In genomic region chr5:138052718-138053117, GRCh38 we compare ENCODE assay signal across 22 cellular contexts. TPM values are rescaled to one million over a fixed set of nuclear protein-coding genes. Genes with fewer than 3 reads are reported as not detected.
"Had no signal": no experiment of that assay in that cellular context is flagged by ENCODE, and none has a peak within 500 bp of the region (broad histone marks: within the 10 kb centered on the region; RNA-seq: fewer than 3 reads in every experiment).

No MANE protein-coding gene starts in this region.

RNA-seq across cellular contexts. Expression of gene WNT8A, which starts 31.1 kb away (rescaled TPM):
- total RNA-seq: activated B cell treated with CpG ODN at 0.5 μM for 24 hours; activated CD4-positive, alpha-beta memory T cell treated with anti-CD3 and anti-CD28 coated beads for 36 hours; activated CD4-positive, alpha-beta T cell treated with anti-CD3 and anti-CD28 coated beads, Interleukin-2, amount 10 ng/mL, durations not matched to agents 24 days and 14 days; activated CD8-positive, alpha-beta memory T cell treated with anti-CD3 and anti-CD28 coated beads for 36 hours; activated CD8-positive, alpha-beta T cell treated with anti-CD3 and anti-CD28 coated beads for 36 hours; activated naive CD4-positive, alpha-beta T cell treated with anti-CD3 and anti-CD28 coated beads for 36 hours; activated naive CD4-positive, alpha-beta T cell treated with anti-CD3 and anti-CD28 coated beads, Interleukin-2, amount 50 U/mL, for 72 hours; activated naive CD8-positive, alpha-beta T cell treated with anti-CD3 and anti-CD28 coated beads for 36 hours; activated T-cell treated with anti-CD3 and anti-CD28 coated beads, Interleukin-2, amount 50 U/mL, for 4 hours; activated T-cell treated with anti-CD3 and anti-CD28 coated beads, Interleukin-2, amount 50 U/mL, for 72 hours; activated T-helper 1 cell treated with anti-CD3 and anti-CD28 coated beads, Interleukin-12 subunit alpha, Interleukin-12 subunit beta, Interleukin-2, Interleukin-4 antibody, amounts not matched to agents 30 ng/mL and 10 ng/mL and 1 ng/mL, durations not matched to agents 14 hours and 24 hours and 36 hours; activated T-helper 17 cell treated with anti-CD3 and anti-CD28 coated beads, Interleukin-2, amount 50 U/mL, for 72 hours; adrenal gland; aorta; astrocyte; body of pancreas; breast epithelium; cardiac septum; T-cell; T-helper 1 cell treated with Interleukin-12 subunit alpha and Interleukin-12 subunit beta and Interleukin-4 antibody, amounts not matched to agents 30 ng/mL and 1 ng/mL, for 36 hours; T-helper 17 cell; T-helper 2 cell treated with Interferon-gamma antibody and Interleukin-4, amounts not matched to agents 100 ng/mL and 5 ng/mL, for 36 hours had no signal
- polyA plus RNA-seq: adrenal gland, aorta had no signal
